ENCODE assay signal across 27 cellular contexts in the genomic region with DNA sequence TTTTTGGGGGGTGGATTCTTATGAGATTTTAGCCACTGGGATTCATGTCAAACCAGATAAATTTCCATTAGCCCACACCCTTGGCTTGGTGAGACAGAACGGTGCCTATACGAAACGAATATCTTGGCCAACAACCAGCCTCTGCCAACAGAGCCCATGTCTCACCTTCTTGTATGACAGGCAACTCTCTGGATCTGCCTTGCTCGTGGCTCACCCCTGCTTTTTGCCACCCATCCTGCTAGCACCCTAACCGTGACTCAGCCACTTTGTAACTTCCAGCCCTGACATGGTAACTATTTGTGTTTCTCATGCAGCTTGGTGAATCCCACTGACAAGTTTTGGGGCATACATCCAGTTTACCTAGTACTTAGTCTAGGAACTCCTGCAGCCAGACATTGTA.
A peak's percentile ranks its signal among the peaks of the same experiment; 100 is the strongest.
DNase-seq lines count a peak whose midpoint lies in the region; ATAC-seq, FAIRE-seq and TF ChIP-seq lines count a peak whose summit lies in the region.
"Had no signal": no experiment of that assay in that cellular context is flagged by ENCODE, and none has a peak within 500 bp of the region (broad histone marks: within the 10 kb centered on the region; RNA-seq: fewer than 3 reads in every experiment).

No MANE protein-coding gene starts in this region.

- no peaks in the 10 kb centered on the region for H3K36me3 ChIP-seq in GM23248 (ENCODE audit: low read depth)
- no peaks in the 10 kb centered on the region for H3K36me3 ChIP-seq in bronchial epithelial cell (ENCODE audit: control insufficient read depth, insufficient read depth, low read length)
- H3K36me3 ChIP-seq in neural progenitor cell = no peaks in the 10 kb centered on the region
- H3K36me3 ChIP-seq: BE2C, BLaER1 had no signal

- H3F3A ChIP-seq in GM23248 (ENCODE audit: insufficient read depth) = no peaks in the 10 kb centered on the region
- H3F3A ChIP-seq in neural progenitor cell (ENCODE audit: low read depth) = no peaks in the 10 kb centered on the region

- 43 to 45% methylated on average over 5 of the region's 5 CpGs for WGBS in GM23248 (ENCODE audit: low coverage in 1 of 2, low lambda C conversion rate in 2 of 2, missing lambda C conversion rate in 2 of 2), 2 experiments

- H3K27me3 ChIP-seq in GM23248 (replicated peaks; ENCODE audit: insufficient read depth) (peaks cover 13% of the 10 kb centered on the region), bronchial epithelial cell (ENCODE audit: control insufficient read depth, insufficient read depth, low read length) (no peaks in the 10 kb centered on the region), neural progenitor cell (no peaks in the 10 kb centered on the region)
- H3K27me3 ChIP-seq: BE2C, BLaER1 had no signal

- in situ Hi-C loops in GM23248 (cut with MboI) = no loop called here

- H3K4me1 Mint-ChIP-seq in neural progenitor cell = no peaks in the 10 kb centered on the region
- H3K4me1 Mint-ChIP-seq: CD14-positive monocyte; CD4-positive, alpha-beta memory T cell; CD4-positive, CD25-positive, alpha-beta regulatory T cell; CD8-positive, alpha-beta memory T cell had no signal

- intact Hi-C loops in Right ventricle myocardium superior (cut with DNase I) = no loop called here

- H3K9ac ChIP-seq in GM23248 = no peak overlapping the region
- no peak overlapping the region for H3K9ac ChIP-seq in neural progenitor cell
- H3K9ac ChIP-seq: BLaER1 had no signal

- no peaks in the 10 kb centered on the region for H3K9me2 ChIP-seq in GM23248 (ENCODE audit: insufficient read depth)

- TF ChIP-seq CTCF in bronchial epithelial cell (IDR thresholded peaks at IDR 0.05; ENCODE audit: insufficient read depth, low read length, severe bottlenecking) (no peak), neural progenitor cell (IDR thresholded peaks at IDR 0.05) (no peak)

- H3K4me1 ChIP-seq in GM23248 (ENCODE audit: insufficient read depth) = no peaks in the 10 kb centered on the region
- no peaks in the 10 kb centered on the region for H3K4me1 ChIP-seq in neural progenitor cell
- H3K4me1 ChIP-seq: BE2C, BLaER1 had no signal

- DNase-seq in GM23248 (peak; percentile 3), bronchial epithelial cell (ENCODE audit: low read depth) (peak; percentile 28), neural progenitor cell (ENCODE audit: low spot score) (no peak), MV-4-11 (lab: John Stamatoyannopoulos, UW) (no peak), Right ventricle myocardium superior (no peak)
- DNase-seq: 8988T; ACHN; BE2C; C1 segment of cervical spinal cord; CD4-positive, alpha-beta memory T cell; CD4-positive, CD25-positive, alpha-beta regulatory T cell; CD8-positive, alpha-beta memory T cell; COR-L47; DMS 273 treated with DMSO at 0.1 percent for 48 hours; DMS153; DMS53; DMS79; DND-41; EL; GDM1 had no signal

- H4K20me1 ChIP-seq in GM23248 (ENCODE audit: insufficient read depth) (no peaks in the 10 kb centered on the region), neural progenitor cell (ENCODE audit: low read depth) (no peaks in the 10 kb centered on the region)
- H4K20me1 ChIP-seq: BLaER1 had no signal

- ATAC-seq in esophagus mucosa (peak; percentile 63), Right ventricle myocardium superior (ENCODE audit: poor library complexity) (no peak)
- ATAC-seq: GM12878 had no signal

- H3K27me3 Mint-ChIP-seq in neural progenitor cell (ENCODE audit: insufficient read depth, low read depth) = peaks cover 3% of the 10 kb centered on the region
- H3K27me3 Mint-ChIP-seq: CD4-positive, alpha-beta memory T cell; CD4-positive, CD25-positive, alpha-beta regulatory T cell; CD8-positive, alpha-beta memory T cell had no signal

- H3K4me2 ChIP-seq in GM23248 (ENCODE audit: unreplicated experiment) (no peak overlapping the region), neural progenitor cell (no peak overlapping the region)
- H3K4me2 ChIP-seq: BLaER1 had no signal

- no peak overlapping the region for H3K27ac Mint-ChIP-seq in neural progenitor cell
- H3K27ac Mint-ChIP-seq: CD14-positive monocyte; CD4-positive, alpha-beta memory T cell; CD4-positive, CD25-positive, alpha-beta regulatory T cell; CD8-positive, alpha-beta memory T cell had no signal

- H2AFZ ChIP-seq in GM23248 (no peak overlapping the region), neural progenitor cell (replicated peaks) (no peak overlapping the region)

- FAIRE-seq in bronchial epithelial cell (lab: Jason Lieb, UNC) = no peak
- FAIRE-seq: A204.1, GM12878, GM12892, GM18507 had no signal

- H3K9me3 ChIP-seq in GM23248 (ENCODE audit: low read depth) = peaks cover 2% of the 10 kb centered on the region
- no peaks in the 10 kb centered on the region for H3K9me3 ChIP-seq in neural progenitor cell (ENCODE audit: low read depth)
- H3K9me3 ChIP-seq: BE2C had no signal

- H3K4me3 ChIP-seq in GM23248 (no peak overlapping the region), bronchial epithelial cell (ENCODE audit: low read depth, low read length) (no peak overlapping the region), neural progenitor cell (no peak overlapping the region)
- H3K4me3 ChIP-seq: BLaER1, GM12878 had no signal

- H3K9me3 Mint-ChIP-seq in neural progenitor cell = peaks cover 8% of the 10 kb centered on the region

- H3K27ac ChIP-seq in GM23248 (no peak overlapping the region), neural progenitor cell (no peak overlapping the region)
- H3K27ac ChIP-seq: BLaER1 had no signal

- H3K79me2 ChIP-seq in GM23248 (ENCODE audit: insufficient read depth) = no peaks in the 10 kb centered on the region
- no peaks in the 10 kb centered on the region for H3K79me2 ChIP-seq in neural progenitor cell (ENCODE audit: low read depth)

- no peak overlapping the region for H3K4me3 Mint-ChIP-seq in neural progenitor cell
- H3K4me3 Mint-ChIP-seq: CD14-positive monocyte; CD4-positive, alpha-beta memory T cell; CD4-positive, CD25-positive, alpha-beta regulatory T cell; CD8-positive, alpha-beta memory T cell had no signal

- no peaks in the 10 kb centered on the region for H3K36me3 Mint-ChIP-seq in neural progenitor cell
- H3K36me3 Mint-ChIP-seq: CD14-positive monocyte; CD4-positive, alpha-beta memory T cell; CD4-positive, CD25-positive, alpha-beta regulatory T cell; CD8-positive, alpha-beta memory T cell had no signal

Comparison
In these comparisons a context has a peak if more than half of its experiments do, and no peak if none do; other contexts are left out.
1. DNase-seq: peak in GM23248 (single experiment) and bronchial epithelial cell (single experiment); none in neural progenitor cell (single experiment), MV-4-11 (single experiment) and Right ventricle myocardium superior (single experiment).